8 cellular contexts compared by ENCODE assay signal in the genomic region with DNA sequence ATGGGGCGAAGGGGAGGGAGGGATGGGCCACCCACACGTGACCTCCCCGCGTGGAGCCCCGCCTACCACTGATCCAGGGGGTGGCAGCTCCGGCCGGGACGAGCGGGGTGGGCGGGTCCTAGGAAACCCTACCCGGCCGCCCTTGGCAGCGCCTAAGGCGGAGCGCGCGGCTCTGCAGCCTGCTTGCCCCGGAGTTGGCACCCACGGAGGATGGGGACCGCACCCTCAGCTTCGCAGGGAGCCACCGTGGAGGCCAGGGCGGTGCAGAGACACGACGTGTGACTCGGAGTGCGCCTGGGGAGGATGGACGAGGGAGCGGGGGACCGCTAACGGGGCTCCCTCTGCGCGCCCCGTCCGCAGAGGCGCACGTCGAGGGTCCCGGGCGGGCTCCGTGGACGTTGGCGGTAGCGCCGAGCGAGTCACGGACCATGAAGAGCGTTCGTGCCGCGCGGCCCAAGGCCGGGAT. TPM values are rescaled to one million over a fixed set of nuclear protein-coding genes. Genes with fewer than 3 reads are reported as not detected.
DNase-seq lines count a peak whose midpoint lies in the region; ATAC-seq and TF ChIP-seq lines count a peak whose summit lies in the region.

Gene RGS9BP (plus strand): TSS at position 129 of the 466 bp plus-strand sequence. CDS start 416 bp downstream, outside the sequence.

- H3K36me3 ChIP-seq in HAP-1 (replicated peaks) (no peaks in the 10 kb centered on the region), left lung (no peaks in the 10 kb centered on the region)

- H3K27ac ChIP-seq in left lung, result peak within 1 kb of the TSS; percentile 75 to 76

- H3K9me3 Mint-ChIP-seq in activated CD4-positive, alpha-beta T cell treated with anti-CD3 and anti-CD28 coated beads for 36 hours (ENCODE audit: low read depth), result no peaks in the 10 kb centered on the region

- peaks cover 11% of the 10 kb centered on the region for H3K27me3 Mint-ChIP-seq in activated CD4-positive, alpha-beta T cell treated with anti-CD3 and anti-CD28 coated beads for 36 hours

- H3K4me1 ChIP-seq in HAP-1 (peaks cover 19% of the 10 kb centered on the region), left lung (peaks cover 12 to 49% of the 10 kb centered on the region in 2 donors)

- in situ Hi-C loops in HAP-1 (cut with MboI; ENCODE audit: low sequenced_read_pairs), result loop anchor here (25.0 kb wide), 1 partner anchor 512 kb away; the partner anchor contains the start of gene LRP3

- H3K27ac Mint-ChIP-seq in activated CD4-positive, alpha-beta T cell treated with anti-CD3 and anti-CD28 coated beads for 36 hours, result no peak within 1 kb of the TSS

- no peaks in the 10 kb centered on the region for H3K27me3 ChIP-seq in HAP-1 (ENCODE audit: low read depth)
- H3K27me3 ChIP-seq in left lung, result peaks cover 19 to 41% of the 10 kb centered on the region in 2 donors

- peak; percentile 40 for ATAC-seq in activated CD4-positive, alpha-beta T cell treated with anti-CD3 and anti-CD28 coated beads for 36 hours
- peak; percentile 82 for ATAC-seq in left lung
- ATAC-seq in GM19467 (IDR thresholded peaks at IDR 0.05; ENCODE audit: unreplicated experiment), result no peak

- POLR2A ChIA-PET in activated CD4-positive, alpha-beta T cell treated with anti-CD3 and anti-CD28 coated beads for 36 hours (lab: Charles Lee), result interaction anchor here (0.7 to 1.6 kb wide), 3 partner anchors 16 to 18 kb away, joined by 3 to 8 read pairs (median 3); no protein-coding TSS in a partner anchor

- CTCF ChIA-PET in activated CD4-positive, alpha-beta T cell treated with anti-CD3 and anti-CD28 coated beads for 36 hours (lab: Charles Lee), result interaction anchor here (0.5 to 1.1 kb wide), 8 partner anchors 16 to 402 kb away, joined by 3 to 5 read pairs (median 3); partner anchors contain the start of gene NUDT19

- peak within 1 kb of the TSS; percentile 78 for H3K4me3 Mint-ChIP-seq in activated CD4-positive, alpha-beta T cell treated with anti-CD3 and anti-CD28 coated beads for 36 hours

- peaks cover 28% of the 10 kb centered on the region for H3K4me1 Mint-ChIP-seq in activated CD4-positive, alpha-beta T cell treated with anti-CD3 and anti-CD28 coated beads for 36 hours

- H3K4me3 ChIP-seq in HAP-1 (peak within 1 kb of the TSS; percentile 87), left lung (peak within 1 kb of the TSS; percentile 94 to 95)

- intact Hi-C loops in activated CD4-positive, alpha-beta T cell treated with anti-CD3 and anti-CD28 coated beads for 36 hours (cut with DNase I, micrococcal nuclease), result loop anchor here (1.0 to 5.0 kb wide), 11 partner anchors 16 to 697 kb away; partner anchors contain the start of genes FAAP24 (in 2 of the 2), PDCD5 (in 2 of the 2), CEBPG (in 1 of the 2) and DPY19L3 (in 1 of the 2)
- intact Hi-C loops in left lung (cut with DNase I), result no loop called here

- DNase-seq in CMK (ENCODE audit: low read depth), result peak; percentile 56
- peak; percentile 66 to 92 for DNase-seq in HAP-1 (ENCODE audit: low spot score in 2 of 2)
- peak; percentile 58 for DNase-seq in NCI-H2196 treated with DMSO at 0.1 percent for 48 hours (lab: John Stamatoyannopoulos, UW; ENCODE audit: unreplicated experiment)
- DNase-seq in activated CD4-positive, alpha-beta T cell treated with anti-CD3 and anti-CD28 coated beads for 36 hours, result peak; percentile 73
- peak; percentile 32 for DNase-seq in dedifferentiated amniotic fluid mesenchymal stem cell (ENCODE audit: extremely low spot score)
- peak; percentile 87 to 95 for DNase-seq in left lung
- peak; percentile 59 for DNase-seq in stimulated activated CD4-positive, alpha-beta T cell treated with anti-CD3 and anti-CD28 coated beads, Interleukin-4, amount 100 ng/mL, for 1 hour

- H3K9me3 ChIP-seq in HAP-1 (no peaks in the 10 kb centered on the region), left lung (no peaks in the 10 kb centered on the region)

- no peak for TF ChIP-seq CTCF in left lung (IDR thresholded peaks at IDR 0.05)

- peaks cover 2% of the 10 kb centered on the region for H3K36me3 Mint-ChIP-seq in activated CD4-positive, alpha-beta T cell treated with anti-CD3 and anti-CD28 coated beads for 36 hours (ENCODE audit: low read depth)

RNA-seq across cellular contexts. Expression of gene RGS9BP, which starts in this region (rescaled TPM):
- total RNA-seq in activated CD4-positive, alpha-beta T cell treated with anti-CD3 and anti-CD28 coated beads for 36 hours, result under 1 TPM; 0.05 to 0.07 TPM
- total RNA-seq in left lung, result under 1 TPM; 0.55 to 0.68 TPM

Comparison
In these comparisons a context has a peak if more than half of its experiments do, and no peak if none do; other contexts are left out.
1. Peak in DNase-seq and ATAC-seq in activated CD4-positive, alpha-beta T cell treated with anti-CD3 and anti-CD28 coated beads for 36 hours; RNA of the gene not detected or under 1 TPM.
2. Peak in DNase-seq, ATAC-seq, H3K4me3 ChIP-seq and H3K27ac ChIP-seq in left lung; RNA of the gene not detected or under 1 TPM.
3. DNase-seq: peak in every context shown above with its lines; median percentile 91 in left lung; 79 in HAP-1; 73 in activated CD4-positive, alpha-beta T cell treated with anti-CD3 and anti-CD28 coated beads for 36 hours; 59 in stimulated activated CD4-positive, alpha-beta T cell treated with anti-CD3 and anti-CD28 coated beads, Interleukin-4, amount 100 ng/mL, for 1 hour; 58 in NCI-H2196 treated with DMSO at 0.1 percent for 48 hours; 56 in CMK; 32 in dedifferentiated amniotic fluid mesenchymal stem cell.
4. intact Hi-C loops: an anchor here in activated CD4-positive, alpha-beta T cell treated with anti-CD3 and anti-CD28 coated beads for 36 hours (1.0 to 5.0 kb wide); none called in left lung.